ENCODE assay signal across 12 cellular contexts in genomic region chr7:117324940-117325339, GRCh38. TPM values are rescaled to one million over a fixed set of nuclear protein-coding genes. Genes with fewer than 3 reads are reported as not detected.
DNase-seq lines count a peak whose midpoint lies in the region; ATAC-seq and TF ChIP-seq lines count a peak whose summit lies in the region.
"Had no signal": no experiment of that assay in that cellular context is flagged by ENCODE, and none has a peak within 500 bp of the region (broad histone marks: within the 10 kb centered on the region; RNA-seq: fewer than 3 reads in every experiment).

No MANE protein-coding gene starts in this region.

- TF ChIP-seq RAD21 in IMR-90 (IDR thresholded peaks at IDR 0.05; ENCODE audit: low read length) = no peak

- in situ Hi-C loops in IMR-90 (cut with MboI; ENCODE audit: low sequenced_read_pairs) = no loop called here

- H3K4me3 ChIP-seq in IMR-90 (ENCODE audit: insufficient read depth, low read depth, low read length) (no peak overlapping the region), esophagus muscularis mucosa (peak overlapping the region; percentile 43 to 48 (median 45)), mesenchymal stem cell (ENCODE audit: insufficient read depth in 1 of 2, low read depth in 1 of 2, low read length in 2 of 2) (peak overlapping the region in 1 of 2 experiments; percentile 80), thoracic aorta (peak overlapping the region; percentile 69)

- H3K4me1 ChIP-seq in IMR-90 (ENCODE audit: control insufficient read depth, insufficient read depth, low read length) = peaks cover 7% of the 10 kb centered on the region; the same call in 1 of the 2 replicates
- peaks cover 12 to 24% (median 23%) of the 10 kb centered on the region in 4 donors for H3K4me1 ChIP-seq in esophagus muscularis mucosa
- peaks cover 22% of the 10 kb centered on the region for H3K4me1 ChIP-seq in mesenchymal stem cell (ENCODE audit: control insufficient read depth, insufficient read depth, low read depth, low read length)
- H3K4me1 ChIP-seq in thoracic aorta (ENCODE audit: control insufficient read depth in 1 of 2, low read depth in 2 of 2) = peaks cover 0 to 15% of the 10 kb centered on the region in 2 donors

- 0 out of 2 replicates have a peak, but pooled peaks cover 2% of the 10 kb centered on the region for H3K9me1 ChIP-seq in IMR-90 (ENCODE audit: insufficient read depth, low read length)

- no peak overlapping the region for H3K56ac ChIP-seq in IMR-90 (ENCODE audit: extremely low read depth, insufficient read depth, low read length)

- H4K8ac ChIP-seq in IMR-90 (ENCODE audit: low read depth in 2 of 2, low read length in 2 of 2) (peak overlapping the region; percentile 19 to 78; a peak in 3 of 4 replicates), mesenchymal stem cell (ENCODE audit: low read length) (no peak overlapping the region)

- H2BK12ac ChIP-seq in mesenchymal stem cell (ENCODE audit: low read length in 2 of 2) = no peak overlapping the region

- intact Hi-C loops in IMR-90 (cut with micrococcal nuclease) (loop anchor here (5.0 kb wide), 2 partner anchors 37 to 53 kb away; no protein-coding TSS in a partner anchor), esophagus muscularis mucosa (cut with DNase I) (no loop called here)

- no peak overlapping the region for H2BK5ac ChIP-seq in IMR-90 (ENCODE audit: low read depth, low read length, poor library complexity, severe bottlenecking)
- H2BK5ac ChIP-seq in mesenchymal stem cell (ENCODE audit: low read depth, low read length, poor library complexity, severe bottlenecking) = no peak overlapping the region

- no peaks in the 10 kb centered on the region for H4K20me1 ChIP-seq in IMR-90 (ENCODE audit: insufficient read depth, low read length)

- H2BK20ac ChIP-seq in IMR-90 (ENCODE audit: low read depth, low read length) = peak overlapping the region; percentile 56; the same call in 1 of the 2 replicates

- POLR2A ChIA-PET in IMR-90 (lab: Charles Lee; ENCODE audit: unreplicated experiment) = no interaction called here

- ATAC-seq in IMR-90 (ENCODE audit: low read depth) (no peak), thoracic aorta (ENCODE audit: insufficient number of reproducible peaks, low FRiP score, low read depth) (no peak)

- H2AFZ ChIP-seq in IMR-90 (replicated peaks; ENCODE audit: low read length, poor library complexity) (no peak overlapping the region), mesenchymal stem cell (ENCODE audit: low read depth, low read length) (no peak overlapping the region)

- H3K36me3 ChIP-seq in IMR-90 (ENCODE audit: control insufficient read depth, insufficient read depth, low read length) (peaks cover 6% of the 10 kb centered on the region; the same call in 1 of the 2 replicates), esophagus muscularis mucosa (no peaks in the 10 kb centered on the region), mesenchymal stem cell (ENCODE audit: control insufficient read depth in 1 of 2, insufficient read depth in 2 of 2, low read depth in 1 of 2, low read length in 2 of 2) (peaks cover 0 to 3% of the 10 kb centered on the region in 2 experiments), thoracic aorta (no peaks in the 10 kb centered on the region)

- TF ChIP-seq POLR2A in IMR-90 (IDR thresholded peaks at IDR 0.05; ENCODE audit: low read depth, low read length) (no peak), esophagus muscularis mucosa (IDR thresholded peaks at IDR 0.05; ENCODE audit: low read depth) (no peak)

- no peak overlapping the region for H2AK9ac ChIP-seq in IMR-90 (replicated peaks; ENCODE audit: low read depth, low read length, poor library complexity)

- H4K5ac ChIP-seq in IMR-90 (ENCODE audit: low read depth, low read length) = 0 out of 2 replicates have a peak overlapping the region, but pooled peaks have one; percentile 30

- peak overlapping the region; percentile 17; the same call in 1 of the 2 replicates for H2AK5ac ChIP-seq in IMR-90 (ENCODE audit: low read depth, low read length)
- H2AK5ac ChIP-seq in mesenchymal stem cell (ENCODE audit: low read length, severe bottlenecking) = no peak overlapping the region

- H3K79me1 ChIP-seq in IMR-90 (ENCODE audit: low read depth in 1 of 2, low read length in 2 of 2) (no peaks in the 10 kb centered on the region), mesenchymal stem cell (replicated peaks; ENCODE audit: low read length, poor library complexity, severe bottlenecking) (no peaks in the 10 kb centered on the region)

- CTCF ChIA-PET in IMR-90 (lab: Yijun Ruan, JAX) = no interaction called here

- H2BK15ac ChIP-seq in IMR-90 (ENCODE audit: low read depth, low read length) (0 out of 3 replicates have a peak overlapping the region, but pooled peaks have one; percentile 31), mesenchymal stem cell (ENCODE audit: low read depth, poor library complexity, severe bottlenecking) (no peak overlapping the region)

- H3K9ac ChIP-seq in IMR-90 (ENCODE audit: low read depth, low read length) = no peak overlapping the region
- peak overlapping the region; percentile 57 for H3K9ac ChIP-seq in mesenchymal stem cell (ENCODE audit: low read length)

- no peak for TF ChIP-seq CTCF in IMR-90 (conservative IDR thresholded peaks at IDR 0.05; ENCODE audit: low read depth, low read length)
- no peak for TF ChIP-seq CTCF in esophagus muscularis mucosa (IDR thresholded peaks at IDR 0.05)
- TF ChIP-seq CTCF in thoracic aorta (IDR thresholded peaks at IDR 0.05) = no peak

- no peak for DNase-seq in IMR-90
- DNase-seq in esophagus muscularis mucosa (ENCODE audit: extremely low spot score) = no peak
- no peak for DNase-seq in mesenchymal stem cell
- no peak for DNase-seq in thoracic aorta (ENCODE audit: low spot score)
- no peak for DNase-seq in DMS 273 treated with DMSO at 0.1 percent for 48 hours (lab: John Stamatoyannopoulos, UW)
- no peak for DNase-seq in DMS79 treated with DMSO at 0.1 percent for 48 hours (lab: John Stamatoyannopoulos, UW)
- no peak for DNase-seq in mesenteric fat pad (ENCODE audit: low spot score)
- DNase-seq: KBM-7; NCI-H748 treated with DMSO at 0.1 percent for 48 hours; SHP77 treated with DMSO at 0.1 percent for 48 hours; stimulated activated CD4-positive, alpha-beta T cell treated with anti-CD3 and anti-CD28 coated beads, Interleukin-4, amount 100 ng/mL, for 1 hour; stimulated activated naive CD4-positive, alpha-beta T cell had no signal

- dilution Hi-C loops in IMR-90 (cut with HindIII; ENCODE audit: low sequenced_read_pairs, unreplicated experiment) = no loop called here

- H3K23ac ChIP-seq in IMR-90 (ENCODE audit: low read depth, low read length) (peak overlapping the region; percentile 75), mesenchymal stem cell (ENCODE audit: low read length in 2 of 2) (no peak overlapping the region)

- H3K9me3 ChIP-seq in IMR-90 (ENCODE audit: control insufficient read depth, insufficient read depth, low read length) = peaks cover 6% of the 10 kb centered on the region; the same call in 1 of the 2 replicates
- peaks cover 0 to 3% (median 0%) of the 10 kb centered on the region in 4 donors for H3K9me3 ChIP-seq in esophagus muscularis mucosa
- H3K9me3 ChIP-seq in mesenchymal stem cell (ENCODE audit: control insufficient read depth, low read length) = peaks cover 22% of the 10 kb centered on the region
- H3K9me3 ChIP-seq in thoracic aorta = no peaks in the 10 kb centered on the region

- H3K4ac ChIP-seq in IMR-90 (ENCODE audit: low read depth, low read length) (peak overlapping the region; percentile 50; the same call in 1 of the 2 replicates), mesenchymal stem cell (ENCODE audit: low read depth in 1 of 2, low read length in 2 of 2) (no peak overlapping the region)

- H2BK120ac ChIP-seq in IMR-90 (ENCODE audit: low read depth, low read length) = peak overlapping the region; percentile 90; the same call in 1 of the 2 replicates
- H2BK120ac ChIP-seq in mesenchymal stem cell (ENCODE audit: low read depth, low read length) = no peak overlapping the region

- H3K27me3 ChIP-seq in IMR-90 (ENCODE audit: control insufficient read depth, insufficient read depth, low read length) (peaks cover 30% of the 10 kb centered on the region), esophagus muscularis mucosa (peaks cover 0 to 39% (median 8%) of the 10 kb centered on the region in 4 donors), mesenchymal stem cell (ENCODE audit: control insufficient read depth in 1 of 2, insufficient read depth in 1 of 2, low read length in 2 of 2) (peaks cover 16 to 27% of the 10 kb centered on the region in 2 experiments), thoracic aorta (replicated peaks; ENCODE audit: insufficient read depth) (no peaks in the 10 kb centered on the region)

- TF ChIP-seq EP300 in esophagus muscularis mucosa (IDR thresholded peaks at IDR 0.05) = no peak

- H3K14ac ChIP-seq in IMR-90 (replicated peaks; ENCODE audit: low read depth, low read length) = peak overlapping the region; percentile 43; the same call in 1 of the 2 replicates
- no peak overlapping the region for H3K14ac ChIP-seq in mesenchymal stem cell (ENCODE audit: low read length in 2 of 2)

- WGBS in IMR-90 (ENCODE audit: extremely low coverage in 2 of 2, insufficient read length in 1 of 2), 2 experiments = no CpG with 5 or more reads among the region's 4 CpGs
- 49% methylated on average over 4 of the region's 4 CpGs for WGBS in esophagus muscularis mucosa
- WGBS in mesenchymal stem cell = 62% methylated on average over 3 of the region's 4 CpGs

- H3K27ac ChIP-seq in IMR-90 (ENCODE audit: insufficient read depth, low read length) (no peak overlapping the region), esophagus muscularis mucosa (replicated peaks in 1 of 4) (no peak overlapping the region), mesenchymal stem cell (ENCODE audit: low read length, poor library complexity, severe bottlenecking) (peak overlapping the region; percentile 15), thoracic aorta (no peak overlapping the region)

- H3K4me2 ChIP-seq in IMR-90 (ENCODE audit: low read depth, low read length) = no peak overlapping the region
- H3K4me2 ChIP-seq in mesenchymal stem cell (ENCODE audit: low read length, poor library complexity, severe bottlenecking) = peak overlapping the region; percentile 91

- H4K91ac ChIP-seq in IMR-90 (ENCODE audit: insufficient read depth, low read depth, low read length) = peak overlapping the region; percentile 62
- no peak overlapping the region for H4K91ac ChIP-seq in mesenchymal stem cell (ENCODE audit: low read length)

- no TSS peak for BruUV-seq in IMR-90 (replicated peaks; lab: Mats Ljungman, UMichigan)

- H3K18ac ChIP-seq in IMR-90 (ENCODE audit: low read depth, low read length) (no peak overlapping the region), mesenchymal stem cell (ENCODE audit: low read depth in 1 of 2, low read length in 2 of 2) (no peak overlapping the region)

TF ChIP-seq in IMR-90, 13 proteins besides CTCF, POLR2A, EP300 and RAD21 (continues in another document):
- no peak for TF ChIP-seq NFE2L2 (IDR thresholded peaks at IDR 0.05; ENCODE audit: low read depth, low read length)

RNA-seq across cellular contexts. Expression of gene WNT2, which starts 2.1 kb away (rescaled TPM):
- total RNA-seq in IMR-90 (2012; rRNA removed) (1.4 and 1.8 TPM in 2 replicates), esophagus muscularis mucosa (1 to 10 TPM in 3 of 4 donors, under 1 TPM in 1; 0.69 to 3.7 (median 1.9) TPM), thoracic aorta (10 to 100 TPM in 1 of 2 donors, not detected in 1; 17.1 TPM), mesenteric fat pad (0.45 TPM)
- polyA plus RNA-seq in IMR-90 (2012; rRNA removed) = 1.5 and 1.9 TPM in 2 replicates
- 1.6 and 2.5 TPM in 2 replicates for polyA plus RNA-seq in IMR-90 (2012; cell fraction: cytosol; rRNA removed)
- 0.81 and 1.7 TPM in 2 replicates for polyA plus RNA-seq in IMR-90 (2012; cell fraction: nucleus; rRNA removed; ENCODE audit: low replicate concordance)
- 0.15 TPM for polyA plus RNA-seq in mesenchymal stem cell (2013, experiment 1 of 2)
- 0.21 TPM for polyA plus RNA-seq in mesenchymal stem cell (2013, experiment 2 of 2)
